ENCODE assay signal across 1 cellular context in the genomic region with DNA sequence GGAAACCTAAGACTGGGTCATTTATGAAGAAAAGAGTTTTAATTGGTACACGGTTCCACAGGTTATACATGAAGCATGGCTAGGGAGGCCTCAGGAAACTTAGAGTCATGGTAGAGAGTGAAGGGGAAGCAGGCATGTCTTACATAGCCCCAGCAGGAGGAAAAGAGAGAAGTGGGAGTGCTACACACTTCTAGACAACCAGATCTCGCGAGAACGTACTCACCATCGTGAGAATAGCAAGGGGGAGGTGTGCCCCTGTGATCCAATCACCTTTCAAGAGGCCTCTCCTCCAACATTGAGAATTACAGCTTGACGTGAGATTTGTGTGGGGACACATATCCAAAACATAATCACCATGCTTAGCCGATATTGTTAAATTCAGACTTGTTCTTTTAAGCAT.
TF ChIP-seq lines count a peak whose summit lies in the region.

No MANE protein-coding gene starts in this region.

TF ChIP-seq in H1, 55 proteins besides CTCF, POLR2A, EP300 and RAD21:
- TF ChIP-seq CHD2 (IDR thresholded peaks at IDR 0.05; ENCODE audit: low read length) = peak; percentile 85
- TF ChIP-seq JUND (IDR thresholded peaks at IDR 0.05; ENCODE audit: low read length) = no peak
- peak; percentile 45; the same call in 1 of the 2 replicates for TF ChIP-seq BRCA1 (IDR thresholded peaks at IDR 0.05; ENCODE audit: low read depth, low read length)
TF ChIP-seq in H1: peak in this region for 2.
